In the genomic region with DNA sequence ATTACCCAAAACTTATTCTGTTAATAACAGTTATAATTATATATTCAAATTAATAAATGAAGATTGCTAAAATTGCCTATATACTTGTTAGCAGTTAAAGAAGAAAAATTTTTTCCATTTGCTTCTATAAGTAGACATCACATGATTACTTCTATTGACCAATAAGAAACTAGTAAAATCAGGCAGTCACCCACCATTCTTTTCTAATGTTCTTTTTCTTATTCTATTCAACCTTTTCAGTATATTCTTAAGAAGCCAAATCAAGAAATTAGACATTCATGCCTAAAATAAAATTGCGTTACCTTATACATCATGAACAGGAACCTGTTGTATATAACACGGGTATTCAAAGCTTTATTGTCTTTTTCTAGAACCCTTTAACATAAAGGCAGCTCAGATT, we compare ENCODE assay signal across 10 cellular contexts.
DNase-seq lines count a peak whose midpoint lies in the region; ATAC-seq, FAIRE-seq and TF ChIP-seq lines count a peak whose summit lies in the region.
"Had no signal": no experiment of that assay in that cellular context is flagged by ENCODE, and none has a peak within 500 bp of the region (broad histone marks: within the 10 kb centered on the region; RNA-seq: fewer than 3 reads in every experiment).

No MANE protein-coding gene starts in this region.

- peak overlapping the region; percentile 68 for H3K9ac ChIP-seq in HepG2 (ENCODE audit: insufficient read depth, low read depth, low read length)

- H3K27me3 ChIP-seq in HepG2 (ENCODE audit: control insufficient read depth in 1 of 2, insufficient read depth in 2 of 2, low read length in 2 of 2), result no peaks in the 10 kb centered on the region
- H3K27me3 ChIP-seq in tibial artery, result no peaks in the 10 kb centered on the region

- peak overlapping the region; percentile 86 for H3K4me3 Mint-ChIP-seq in activated T-cell treated with anti-CD3 and anti-CD28 coated beads, Interleukin-2, amount 50 U/mL, for 24 hours
- H3K4me3 Mint-ChIP-seq in activated naive CD8-positive, alpha-beta T cell treated with anti-CD3 and anti-CD28 coated beads, Interleukin-2, amount 50 U/mL, for 24 hours, result peak overlapping the region; percentile 83

- H3K4me1 ChIP-seq in HepG2 (ENCODE audit: insufficient read depth, low read length) (peaks cover 29% of the 10 kb centered on the region), tibial artery (peaks cover 0 to 26% (median 0%) of the 10 kb centered on the region in 4 donors)

- H4K20me1 ChIP-seq in HepG2 (ENCODE audit: insufficient read depth, low read length), result no peaks in the 10 kb centered on the region

- no peak for ATAC-seq in activated naive CD8-positive, alpha-beta T cell treated with anti-CD3 and anti-CD28 coated beads, Interleukin-2, amount 50 U/mL, for 24 hours
- ATAC-seq in HepG2 (no peak), GM21360 (IDR thresholded peaks at IDR 0.05; ENCODE audit: unreplicated experiment) (no peak)

- CTCF ChIA-PET in HepG2 (lab: Yijun Ruan, JAX; ENCODE audit: low intra/inter-chr PET ratio, low total read pairs), result no interaction called here

- no TSS peak for BruUV-seq in HepG2 (replicated peaks; lab: Mats Ljungman, UMichigan)

- H3K4me1 Mint-ChIP-seq in activated T-cell treated with anti-CD3 and anti-CD28 coated beads, Interleukin-2, amount 50 U/mL, for 24 hours (ENCODE audit: low read depth), result peaks cover 45% of the 10 kb centered on the region
- H3K4me1 Mint-ChIP-seq in activated naive CD8-positive, alpha-beta T cell treated with anti-CD3 and anti-CD28 coated beads, Interleukin-2, amount 50 U/mL, for 24 hours, result peaks cover 52% of the 10 kb centered on the region

- WGBS in HepG2 (ENCODE audit: low lambda C conversion rate), result 48% methylated on average over 2 of the region's 2 CpGs

- POLR2A ChIA-PET in HepG2 (lab: Yijun Ruan, JAX), result no interaction called here

- H3K4me2 ChIP-seq in HepG2 (ENCODE audit: low read depth, low read length), result peak overlapping the region; percentile 77

- TF ChIP-seq EP300 in HepG2 (IDR thresholded peaks at IDR 0.05; ENCODE audit: low read depth in 2 of 2, low read length in 2 of 2), result no peak
- no peak for TF ChIP-seq EP300 in HepG2 (CRISPR knock-in tag; IDR thresholded peaks at IDR 0.05; ENCODE audit: borderline replicate concordance)

- peaks cover 85% of the 10 kb centered on the region for H3K36me3 Mint-ChIP-seq in activated T-cell treated with anti-CD3 and anti-CD28 coated beads, Interleukin-2, amount 50 U/mL, for 24 hours (ENCODE audit: low read depth)
- H3K36me3 Mint-ChIP-seq in activated naive CD8-positive, alpha-beta T cell treated with anti-CD3 and anti-CD28 coated beads, Interleukin-2, amount 50 U/mL, for 24 hours (ENCODE audit: low read depth), result peaks cover 54% of the 10 kb centered on the region

- H3K27me3 Mint-ChIP-seq in activated T-cell treated with anti-CD3 and anti-CD28 coated beads, Interleukin-2, amount 50 U/mL, for 24 hours, result peaks cover 44% of the 10 kb centered on the region
- no peaks in the 10 kb centered on the region for H3K27me3 Mint-ChIP-seq in activated naive CD8-positive, alpha-beta T cell treated with anti-CD3 and anti-CD28 coated beads, Interleukin-2, amount 50 U/mL, for 24 hours

- intact Hi-C loops in HepG2 (cut with micrococcal nuclease; ENCODE audit: unreplicated experiment), result no loop called here
- intact Hi-C loops in tibial artery (cut with DNase I; ENCODE audit: low total_unique reads), result no loop called here

- DNase-seq in activated T-cell treated with anti-CD3 and anti-CD28 coated beads, Interleukin-2, amount 50 U/mL, for 24 hours, result no peak
- no peak for DNase-seq in activated T-cell treated with anti-CD3 and anti-CD28 coated beads, Interleukin-2, amount 50 U/mL, for 1 hour
- DNase-seq in activated naive CD8-positive, alpha-beta T cell treated with anti-CD3 and anti-CD28 coated beads, Interleukin-2, amount 50 U/mL, for 24 hours, result no peak
- no peak for DNase-seq in HepG2 (ENCODE audit: low spot score)
- DNase-seq in tibial artery, result no peak
- DNase-seq in AG08396 (ENCODE audit: low spot score), result no peak
- no peak for DNase-seq in COLO829 (ENCODE audit: low spot score)
- DNase-seq: MM.1S; stimulated activated CD8-positive, alpha-beta memory T cell treated with anti-CD3 and anti-CD28 coated beads, Interleukin-4, amount 100 ng/mL, for 48 hours had no signal

- peak overlapping the region; percentile 91 for H3K27ac Mint-ChIP-seq in activated T-cell treated with anti-CD3 and anti-CD28 coated beads, Interleukin-2, amount 50 U/mL, for 24 hours
- peak overlapping the region; percentile 88 for H3K27ac Mint-ChIP-seq in activated naive CD8-positive, alpha-beta T cell treated with anti-CD3 and anti-CD28 coated beads, Interleukin-2, amount 50 U/mL, for 24 hours

- H3K4me3 ChIP-seq in HepG2 (replicated peaks in 1 of 3; ENCODE audit: insufficient read depth in 1 of 3, low read depth in 2 of 3, low read length in 3 of 3) (peak overlapping the region; percentile 55 to 62 (median 57); a peak in 4 of 6 replicates), tibial artery (peak overlapping the region; percentile 50 to 53)

- H2AFZ ChIP-seq in HepG2 (ENCODE audit: low read length), result no peak overlapping the region

- H3K36me3 ChIP-seq in HepG2 (replicated peaks in 1 of 2; ENCODE audit: control insufficient read depth in 1 of 2, insufficient read depth in 2 of 2, low read length in 2 of 2), result no peaks in the 10 kb centered on the region
- no peaks in the 10 kb centered on the region for H3K36me3 ChIP-seq in tibial artery

- H3K9me3 ChIP-seq in HepG2 (ENCODE audit: low read length) (no peaks in the 10 kb centered on the region), tibial artery (no peaks in the 10 kb centered on the region)

- no peak for FAIRE-seq in HepG2 (lab: Jason Lieb, UNC)

- no peaks in the 10 kb centered on the region for H3K9me3 Mint-ChIP-seq in activated T-cell treated with anti-CD3 and anti-CD28 coated beads, Interleukin-2, amount 50 U/mL, for 24 hours
- H3K9me3 Mint-ChIP-seq in activated naive CD8-positive, alpha-beta T cell treated with anti-CD3 and anti-CD28 coated beads, Interleukin-2, amount 50 U/mL, for 24 hours, result no peaks in the 10 kb centered on the region

- no peak for TF ChIP-seq RAD21 in HepG2 (CRISPR knock-in tag; IDR thresholded peaks at IDR 0.05)

- H3K79me2 ChIP-seq in HepG2 (ENCODE audit: insufficient read depth, low read length), result peaks cover 32% of the 10 kb centered on the region

- H3K27ac ChIP-seq in HepG2 (ENCODE audit: extremely low read length, insufficient read depth, low read length) (no peak overlapping the region), tibial artery (peak overlapping the region; percentile 74 to 78)

- no peak for TF ChIP-seq CTCF in HepG2 (CRISPR knock-in tag; IDR thresholded peaks at IDR 0.05)
- TF ChIP-seq CTCF in tibial artery (IDR thresholded peaks at IDR 0.05), result no peak

- TF ChIP-seq POLR2A in HepG2 (IDR thresholded peaks at IDR 0.05; ENCODE audit: insufficient read depth in 1 of 2, low read depth in 2 of 2, low read length in 2 of 2), result no peak

- in situ Hi-C loops in HepG2 (cut with HindIII; ENCODE audit: extremely low pct_ligation_motif_present, low pct_unique_long_range_greater_than_20kb), result loop anchor here (25.0 kb wide), 1 partner anchor 256 kb away; no protein-coding TSS in a partner anchor

TF ChIP-seq in HepG2, 621 proteins besides CTCF, POLR2A, EP300 and RAD21:
- no peak for TF ChIP-seq ZKSCAN5 (CRISPR knock-in tag; IDR thresholded peaks at IDR 0.05)
